Comparison of ENCODE assay signal across 1 cellular context in genomic region chr11:69905611-69906452, GRCh38.
TF ChIP-seq lines count a peak whose summit lies in the region.

No MANE protein-coding gene starts in this region.

TF ChIP-seq in K562, 482 proteins besides CTCF, POLR2A, EP300 and RAD21 (continued from another document and continues in another):
- TF ChIP-seq MGA (IDR thresholded peaks at IDR 0.05) (no peak), ZNF311 (CRISPR knock-in tag; IDR thresholded peaks at IDR 0.05) (no peak), ZNF175 (CRISPR knock-in tag; IDR thresholded peaks at IDR 0.05; ENCODE audit: low read depth) (peak; percentile 82; the same call in 1 of the 2 replicates), TFE3 (CRISPR knock-in tag; IDR thresholded peaks at IDR 0.05) (no peak), ZNF551 (CRISPR knock-in tag; IDR thresholded peaks at IDR 0.05) (no peak), SRSF3 (IDR thresholded peaks at IDR 0.05; ENCODE audit: insufficient read depth, low read length) (no peak), SMAD4 (CRISPR knock-in tag; conservative IDR thresholded peaks at IDR 0.05) (peak; percentile 88), ZKSCAN1 (IDR thresholded peaks at IDR 0.05; ENCODE audit: low read depth, low read length) (0 out of 2 replicates have a peak, but pooled peaks have one; percentile 20), NONO (IDR thresholded peaks at IDR 0.05; ENCODE audit: low read depth in 2 of 2, low read length in 1 of 2) (peak in 1 of 2 experiments; percentile 51; a peak in 1 of 4 replicates), PHF20 (IDR thresholded peaks at IDR 0.05; ENCODE audit: partially characterized antibody) (no peak), HMG20A (CRISPR knock-in tag; conservative IDR thresholded peaks at IDR 0.05) (no peak), USF1 (CRISPR knock-in tag; IDR thresholded peaks at IDR 0.05) (no peak), BDP1 (IDR thresholded peaks at IDR 0.05; ENCODE audit: insufficient read depth, insufficient read length) (no peak), ZNF407 (IDR thresholded peaks at IDR 0.05; ENCODE audit: low read depth) (peak; percentile 22; the same call in 1 of the 2 replicates), ZBTB34 (CRISPR knock-in tag; IDR thresholded peaks at IDR 0.05) (no peak)
